9 cellular contexts compared by ENCODE assay signal in the genomic region with DNA sequence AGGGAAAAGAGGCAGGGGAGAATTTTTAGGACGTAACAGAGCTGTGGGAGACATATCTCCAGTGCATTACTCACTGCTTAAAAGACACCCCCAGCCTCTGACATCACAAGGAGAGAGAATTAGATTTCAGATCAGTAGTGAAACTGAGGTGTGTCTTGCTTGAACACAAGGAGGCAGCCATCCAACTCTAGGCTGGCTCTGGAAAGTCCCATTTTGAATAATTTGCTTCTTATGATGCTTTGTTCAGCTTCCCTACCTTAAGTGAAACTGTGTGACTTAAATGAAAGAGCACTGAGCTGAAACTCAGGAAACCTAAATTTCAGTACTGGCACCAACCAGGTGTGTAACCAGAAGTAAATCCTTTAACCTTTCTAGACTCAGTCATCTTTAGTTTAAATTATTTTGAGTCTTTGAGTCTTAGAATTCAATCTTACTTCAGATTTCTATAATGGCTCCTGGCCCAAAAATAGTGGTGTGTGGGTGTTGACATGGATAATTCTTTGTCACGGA.
DNase-seq lines count a peak whose midpoint lies in the region; ATAC-seq, FAIRE-seq and TF ChIP-seq lines count a peak whose summit lies in the region.
"Had no signal": no experiment of that assay in that cellular context is flagged by ENCODE, and none has a peak within 500 bp of the region (broad histone marks: within the 10 kb centered on the region; RNA-seq: fewer than 3 reads in every experiment).

No MANE protein-coding gene starts in this region.

- no peaks in the 10 kb centered on the region for H3K27me3 Mint-ChIP-seq in activated CD4-positive, alpha-beta memory T cell treated with anti-CD3 and anti-CD28 coated beads for 36 hours
- H3K27me3 Mint-ChIP-seq in endothelial cell (ENCODE audit: unreplicated experiment) = peaks cover 2% of the 10 kb centered on the region

- H3K4me2 ChIP-seq in A549 = peak overlapping the region; percentile 53

- H3K4me1 ChIP-seq in A549 = peaks cover 67% of the 10 kb centered on the region

- H3K9me3 Mint-ChIP-seq in activated CD4-positive, alpha-beta memory T cell treated with anti-CD3 and anti-CD28 coated beads for 36 hours = no peaks in the 10 kb centered on the region
- H3K9me3 Mint-ChIP-seq in endothelial cell (ENCODE audit: unreplicated experiment) = no peaks in the 10 kb centered on the region

- CTCF ChIA-PET in A549 (lab: Yijun Ruan, JAX) = interaction anchor here (1.2 to 2.1 kb wide), 5 partner anchors 10 to 164 kb away, joined by 3 to 6 read pairs (median 4); no protein-coding TSS in a partner anchor
- CTCF ChIA-PET in activated CD4-positive, alpha-beta memory T cell treated with anti-CD3 and anti-CD28 coated beads for 36 hours (lab: Charles Lee) = interaction anchor here (0.7 to 2.9 kb wide), 18 partner anchors 8 to 163 kb away, joined by 3 to 26 read pairs (median 4); no protein-coding TSS in a partner anchor

- no peak overlapping the region for H3K4me3 ChIP-seq in A549
- H3K4me3 ChIP-seq in fibroblast of pulmonary artery (replicated peaks; ENCODE audit: low read depth, low read length) = no peak overlapping the region

- WGBS in A549 (ENCODE audit: missing lambda C conversion rate) = 41% methylated on average over 2 of the region's 2 CpGs

- POLR2A ChIA-PET in A549 (lab: Yijun Ruan, JAX) = no interaction called here
- POLR2A ChIA-PET in activated CD4-positive, alpha-beta memory T cell treated with anti-CD3 and anti-CD28 coated beads for 36 hours (lab: Charles Lee) = interaction anchor here (0.6 to 2.8 kb wide), 15 partner anchors 12 to 92 kb away, joined by 3 to 20 read pairs (median 5); no protein-coding TSS in a partner anchor

- TF ChIP-seq CTCF in A549 (IDR thresholded peaks at IDR 0.05) = peak; percentile 15; the same call in 1 of the 3 replicates
- peak; percentile 20 for TF ChIP-seq CTCF in fibroblast of pulmonary artery (IDR thresholded peaks at IDR 0.05; ENCODE audit: low read length, missing control alignments)
- TF ChIP-seq CTCF in endothelial cell (IDR thresholded peaks at IDR 0.05; ENCODE audit: unreplicated experiment) = no peak

- peak overlapping the region; percentile 60 to 77 for H3K27ac ChIP-seq in A549

- H3K36me3 Mint-ChIP-seq in activated CD4-positive, alpha-beta memory T cell treated with anti-CD3 and anti-CD28 coated beads for 36 hours = no peaks in the 10 kb centered on the region
- no peaks in the 10 kb centered on the region for H3K36me3 Mint-ChIP-seq in endothelial cell (ENCODE audit: low read depth, unreplicated experiment)

- H3K4me3 Mint-ChIP-seq in activated CD4-positive, alpha-beta memory T cell treated with anti-CD3 and anti-CD28 coated beads for 36 hours = no peak overlapping the region
- no peak overlapping the region for H3K4me3 Mint-ChIP-seq in endothelial cell (ENCODE audit: unreplicated experiment)
- H3K4me3 Mint-ChIP-seq: immature natural killer cell had no signal

- TF ChIP-seq RAD21 in A549 (conservative IDR thresholded peaks at IDR 0.05 in 1 of 2, IDR thresholded peaks at IDR 0.05 in 1 of 2) = peak in 1 of 2 experiments; percentile 8; a peak in 1 of 5 replicates

- peak overlapping the region; percentile 76 for H3K27ac Mint-ChIP-seq in activated CD4-positive, alpha-beta memory T cell treated with anti-CD3 and anti-CD28 coated beads for 36 hours
- H3K27ac Mint-ChIP-seq in endothelial cell (ENCODE audit: unreplicated experiment) = no peak overlapping the region

- intact Hi-C loops in activated CD4-positive, alpha-beta memory T cell treated with anti-CD3 and anti-CD28 coated beads for 36 hours (cut with micrococcal nuclease) = loop anchor here (1.0 to 10.0 kb wide), 15 partner anchors 19 to 1402 kb away; a partner anchor contains a TSS

- H3K9me3 ChIP-seq in A549 = no peaks in the 10 kb centered on the region

- no peak for FAIRE-seq in A549 (lab: Jason Lieb, UNC)

- DNase-seq in A549 (ENCODE audit: low read depth in 1 of 2, low spot score in 1 of 2) = peak in 1 of 2 experiments; percentile 66
- DNase-seq in GM19238 (ENCODE audit: insufficient read length, low spot score) = peak; percentile 25
- peak; percentile 80 for DNase-seq in activated CD4-positive, alpha-beta memory T cell treated with anti-CD3 and anti-CD28 coated beads for 36 hours
- peak; percentile 91 for DNase-seq in fibroblast of pulmonary artery (ENCODE audit: low read depth)
- DNase-seq in stimulated activated CD4-positive, alpha-beta T cell treated with anti-CD3 and anti-CD28 coated beads, Interleukin-4, amount 100 ng/mL, for 48 hours (ENCODE audit: low read depth in 2 of 2) = peak; percentile 34 to 62
- DNase-seq in GOT3 (lab: John Stamatoyannopoulos, UW) = no peak
- no peak for DNase-seq in endothelial cell (ENCODE audit: low spot score)

- ATAC-seq in A549 (peak in 1 of 2 experiments; percentile 59; a peak in 3 of 6 replicates), HG03175 (IDR thresholded peaks at IDR 0.05; ENCODE audit: unreplicated experiment) (peak; percentile 82)

- no peak for TF ChIP-seq POLR2A in A549 (IDR thresholded peaks at IDR 0.05; ENCODE audit: low read length)

- no peak for TF ChIP-seq EP300 in A549 (IDR thresholded peaks at IDR 0.05)

- peaks cover 87% of the 10 kb centered on the region for H3K4me1 Mint-ChIP-seq in activated CD4-positive, alpha-beta memory T cell treated with anti-CD3 and anti-CD28 coated beads for 36 hours (ENCODE audit: low read depth)
- peaks cover 31% of the 10 kb centered on the region for H3K4me1 Mint-ChIP-seq in endothelial cell (ENCODE audit: unreplicated experiment)

TF ChIP-seq in A549, 52 proteins besides CTCF, POLR2A, EP300 and RAD21:
- TF ChIP-seq HOXB5 (CRISPR knock-in tag; IDR thresholded peaks at IDR 0.05) (no peak), CBX8 (IDR thresholded peaks at IDR 0.05) (no peak), EHF (CRISPR knock-in tag; IDR thresholded peaks at IDR 0.05) (no peak), FOSL2 (IDR thresholded peaks at IDR 0.05) (no peak), FOSL2 (CRISPR knock-in tag; IDR thresholded peaks at IDR 0.05) (peak; percentile 23; the same call in 1 of the 2 replicates), EHMT2 (IDR thresholded peaks at IDR 0.05; ENCODE audit: low read depth) (no peak), ESRRA (IDR thresholded peaks at IDR 0.05; ENCODE audit: borderline replicate concordance, low read length) (no peak), JUN (IDR thresholded peaks at IDR 0.05) (no peak)
- TF ChIP-seq, protein P1, sequence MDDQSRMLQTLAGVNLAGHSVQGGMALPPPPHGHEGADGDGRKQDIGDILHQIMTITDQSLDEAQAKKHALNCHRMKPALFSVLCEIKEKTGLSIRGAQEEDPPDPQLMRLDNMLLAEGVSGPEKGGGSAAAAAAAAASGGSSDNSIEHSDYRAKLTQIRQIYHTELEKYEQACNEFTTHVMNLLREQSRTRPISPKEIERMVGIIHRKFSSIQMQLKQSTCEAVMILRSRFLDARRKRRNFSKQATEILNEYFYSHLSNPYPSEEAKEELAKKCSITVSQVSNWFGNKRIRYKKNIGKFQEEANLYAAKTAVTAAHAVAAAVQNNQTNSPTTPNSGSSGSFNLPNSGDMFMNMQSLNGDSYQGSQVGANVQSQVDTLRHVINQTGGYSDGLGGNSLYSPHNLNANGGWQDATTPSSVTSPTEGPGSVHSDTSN (IDR thresholded peaks at IDR 0.05) = no peak

Comparison
In these comparisons a context has a peak if more than half of its experiments do, and no peak if none do; other contexts are left out.
1. DNase-seq: peak in GM19238 (single experiment), activated CD4-positive, alpha-beta memory T cell treated with anti-CD3 and anti-CD28 coated beads for 36 hours (single experiment), fibroblast of pulmonary artery (single experiment) and stimulated activated CD4-positive, alpha-beta T cell treated with anti-CD3 and anti-CD28 coated beads, Interleukin-4, amount 100 ng/mL, for 48 hours (2 of 2); none in GOT3 (single experiment) and endothelial cell (single experiment).